9 cellular contexts compared by ENCODE assay signal in the genomic region with DNA sequence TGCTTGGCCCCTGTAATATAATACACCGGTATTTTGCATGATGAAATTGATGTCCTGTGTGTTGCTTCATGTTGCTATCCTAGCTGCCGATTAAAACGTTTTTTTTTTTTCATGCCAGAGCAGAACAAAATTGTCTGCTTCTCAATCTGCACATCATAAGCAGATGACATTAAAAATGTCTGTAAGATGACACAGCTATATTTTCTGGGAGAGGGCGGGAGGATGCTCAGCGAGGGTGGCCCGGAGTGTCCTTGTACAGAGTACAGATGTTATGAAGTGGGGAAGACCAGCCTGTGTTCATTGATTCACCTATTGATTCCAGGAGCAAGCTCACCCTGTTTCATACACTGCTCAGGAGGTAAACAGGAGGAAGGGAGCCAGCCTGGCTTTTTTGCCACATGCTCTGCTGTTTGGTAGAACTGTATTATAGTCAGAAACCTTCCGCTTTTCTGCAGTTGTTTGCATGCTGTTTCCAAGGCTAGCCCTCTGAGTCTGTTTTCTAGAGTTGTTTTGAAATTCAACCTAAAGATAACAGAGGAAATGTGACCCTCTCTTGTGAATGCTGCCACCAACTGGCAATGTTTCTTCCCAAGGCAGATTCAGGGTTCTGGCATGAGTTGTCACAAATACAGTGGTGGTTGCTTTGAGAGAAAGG. TPM values are rescaled to one million over a fixed set of nuclear protein-coding genes. Genes with fewer than 3 reads are reported as not detected.
DNase-seq lines count a peak whose midpoint lies in the region; ATAC-seq and TF ChIP-seq lines count a peak whose summit lies in the region.
"Had no signal": no experiment of that assay in that cellular context is flagged by ENCODE, and none has a peak within 500 bp of the region (broad histone marks: within the 10 kb centered on the region; RNA-seq: fewer than 3 reads in every experiment).

No MANE protein-coding gene starts in this region.

- no peaks in the 10 kb centered on the region for H4K20me1 ChIP-seq in osteoblast (ENCODE audit: insufficient read depth, low read length)

- peaks cover 11% of the 10 kb centered on the region for H3K27me3 ChIP-seq in CD4-positive, alpha-beta T cell (ENCODE audit: control insufficient read depth, insufficient read depth, low read length)
- H3K27me3 ChIP-seq in body of pancreas (no peaks in the 10 kb centered on the region), osteoblast (ENCODE audit: insufficient read depth, low read length) (peaks cover 46% of the 10 kb centered on the region)

- peak in 4 of 10 experiments; percentile 20 to 41 (median 28) for DNase-seq in CD4-positive, alpha-beta T cell
- DNase-seq in NOMO-1 treated with DMSO at 0.1 percent for 48 hours (lab: John Stamatoyannopoulos, UW; ENCODE audit: unreplicated experiment) (peak; percentile 95), body of pancreas (peak in 3 of 4 donors; percentile 42 to 50 (median 43)), midbrain (lab: John Stamatoyannopoulos, UW) (peak; percentile 72), osteoblast (ENCODE audit: insufficient read length, low spot score, missing footprints) (no peak), coronary artery (ENCODE audit: low spot score) (no peak)
- DNase-seq in activated naive CD8-positive, alpha-beta T cell treated with anti-CD3 and anti-CD28 coated beads, Interleukin-2, amount 50 U/mL, for 24 hours = no peak

- intact Hi-C loops in CD4-positive, alpha-beta T cell (cut with DNase I, micrococcal nuclease) = loop anchor here (1.0 to 10.0 kb wide), 7 partner anchors 34 to 830 kb away; no protein-coding TSS in a partner anchor
- intact Hi-C loops in body of pancreas (cut with DNase I) = no loop called here

- no peak overlapping the region for H3K4me3 ChIP-seq in HEK293 (ENCODE audit: low read depth, low read length)
- H3K4me3 ChIP-seq in body of pancreas = no peak overlapping the region
- no peak overlapping the region for H3K4me3 ChIP-seq in osteoblast (ENCODE audit: insufficient read depth, low read length)
- no peak overlapping the region for H3K4me3 ChIP-seq in coronary artery
- H3K4me3 ChIP-seq: mucosa of descending colon had no signal

- H3K27me3 Mint-ChIP-seq in CD4-positive, alpha-beta T cell = peaks cover 17% of the 10 kb centered on the region
- peaks cover 27% of the 10 kb centered on the region for H3K27me3 Mint-ChIP-seq in activated naive CD8-positive, alpha-beta T cell treated with anti-CD3 and anti-CD28 coated beads, Interleukin-2, amount 50 U/mL, for 24 hours

- no peak overlapping the region for H3K27ac ChIP-seq in CD4-positive, alpha-beta T cell (ENCODE audit: low read depth, low read length)
- H3K27ac ChIP-seq in HEK293 (ENCODE audit: extremely low read depth, low read depth, low read length) (no peak overlapping the region), body of pancreas (peak overlapping the region in 1 of 4 donors; percentile 32), osteoblast (ENCODE audit: low read depth, low read length) (no peak overlapping the region), coronary artery (no peak overlapping the region)

- CTCF ChIA-PET in CD4-positive, alpha-beta T cell (lab: Charles Lee) = interaction anchor here (2.2 kb wide), 1 partner anchor 11 kb away, joined by 7 read pairs; no protein-coding TSS in a partner anchor
- CTCF ChIA-PET in HEK293 (lab: Yijun Ruan, JAX) = interaction anchor here (0.5 to 1.1 kb wide), 4 partner anchors 154 to 1207 kb away, joined by 3 to 5 read pairs (median 3); no protein-coding TSS in a partner anchor

- no peak overlapping the region for H3K27ac Mint-ChIP-seq in CD4-positive, alpha-beta T cell
- no peak overlapping the region for H3K27ac Mint-ChIP-seq in activated naive CD8-positive, alpha-beta T cell treated with anti-CD3 and anti-CD28 coated beads, Interleukin-2, amount 50 U/mL, for 24 hours

- WGBS in body of pancreas, 2 donors = 11 to 13% methylated on average over 7 of the region's 7 CpGs

- no peak overlapping the region for H2AFZ ChIP-seq in osteoblast (ENCODE audit: low read length)

- peaks cover 13% of the 10 kb centered on the region for H3K4me1 ChIP-seq in HEK293 (ENCODE audit: control insufficient read depth, insufficient read depth, low read length)
- H3K4me1 ChIP-seq in body of pancreas = peaks cover 13% of the 10 kb centered on the region
- H3K4me1 ChIP-seq in osteoblast (ENCODE audit: insufficient read depth, low read length) = no peaks in the 10 kb centered on the region

- TF ChIP-seq CTCF in CD4-positive, alpha-beta T cell (IDR thresholded peaks at IDR 0.05) = peak; percentile 69
- no peak for TF ChIP-seq CTCF in HEK293 (tag by site-specific recombination; IDR thresholded peaks at IDR 0.05)
- TF ChIP-seq CTCF in body of pancreas (IDR thresholded peaks at IDR 0.05) = peak in 6 of 7 experiments; percentile 25 to 48 (median 42)
- TF ChIP-seq CTCF in osteoblast (IDR thresholded peaks at IDR 0.05; ENCODE audit: extremely low read depth, low read depth, low read length) = no peak
- TF ChIP-seq CTCF in coronary artery (IDR thresholded peaks at IDR 0.05) = no peak

- H3K9me3 Mint-ChIP-seq in CD4-positive, alpha-beta T cell = no peaks in the 10 kb centered on the region
- H3K9me3 Mint-ChIP-seq in activated naive CD8-positive, alpha-beta T cell treated with anti-CD3 and anti-CD28 coated beads, Interleukin-2, amount 50 U/mL, for 24 hours = no peaks in the 10 kb centered on the region

- H3K4me1 Mint-ChIP-seq in CD4-positive, alpha-beta T cell (ENCODE audit: low read depth) = peaks cover 34% of the 10 kb centered on the region
- peaks cover 10% of the 10 kb centered on the region for H3K4me1 Mint-ChIP-seq in activated naive CD8-positive, alpha-beta T cell treated with anti-CD3 and anti-CD28 coated beads, Interleukin-2, amount 50 U/mL, for 24 hours

- H3K36me3 ChIP-seq in HEK293 (ENCODE audit: control insufficient read depth in 2 of 2, insufficient read depth in 1 of 2, low read length in 2 of 2) = no peaks in the 10 kb centered on the region
- no peaks in the 10 kb centered on the region for H3K36me3 ChIP-seq in body of pancreas (replicated peaks in 1 of 2; ENCODE audit: insufficient read depth in 1 of 2, low read depth in 2 of 2)
- H3K36me3 ChIP-seq in osteoblast (ENCODE audit: insufficient read depth, low read length) = no peaks in the 10 kb centered on the region

- ATAC-seq in CD4-positive, alpha-beta T cell (ENCODE audit: poor library complexity) = peak; percentile 6
- ATAC-seq in body of pancreas = no peak
- no peak for ATAC-seq in activated naive CD8-positive, alpha-beta T cell treated with anti-CD3 and anti-CD28 coated beads, Interleukin-2, amount 50 U/mL, for 24 hours
- ATAC-seq: mucosa of descending colon had no signal

- H3K9me3 ChIP-seq in CD4-positive, alpha-beta T cell (ENCODE audit: control insufficient read depth, low read length) = no peaks in the 10 kb centered on the region
- H3K9me3 ChIP-seq in HEK293 (ENCODE audit: control insufficient read depth, insufficient read depth, low read depth, low read length) = no peaks in the 10 kb centered on the region
- no peaks in the 10 kb centered on the region for H3K9me3 ChIP-seq in body of pancreas
- H3K9me3 ChIP-seq in osteoblast (ENCODE audit: low read depth, low read length) = no peaks in the 10 kb centered on the region
- H3K9me3 ChIP-seq: mucosa of descending colon had no signal

- peaks cover 4% of the 10 kb centered on the region for H3K36me3 Mint-ChIP-seq in CD4-positive, alpha-beta T cell (ENCODE audit: low read depth)
- H3K36me3 Mint-ChIP-seq in activated naive CD8-positive, alpha-beta T cell treated with anti-CD3 and anti-CD28 coated beads, Interleukin-2, amount 50 U/mL, for 24 hours (ENCODE audit: low read depth) = no peaks in the 10 kb centered on the region

- H3K4me2 ChIP-seq in osteoblast (ENCODE audit: insufficient read depth, low read length) = no peak overlapping the region

- peak overlapping the region; percentile 7 for H3K4me3 Mint-ChIP-seq in CD4-positive, alpha-beta T cell
- H3K4me3 Mint-ChIP-seq in activated naive CD8-positive, alpha-beta T cell treated with anti-CD3 and anti-CD28 coated beads, Interleukin-2, amount 50 U/mL, for 24 hours = no peak overlapping the region

- no peaks in the 10 kb centered on the region for H3K79me2 ChIP-seq in osteoblast (ENCODE audit: insufficient read depth, low read length)

- no peak for TF ChIP-seq POLR2A in body of pancreas (IDR thresholded peaks at IDR 0.05)

- POLR2A ChIA-PET in CD4-positive, alpha-beta T cell (lab: Charles Lee) = interaction anchor here (2.6 kb wide), 1 partner anchor 11 kb away, joined by 11 read pairs; no protein-coding TSS in a partner anchor
- POLR2A ChIA-PET in HEK293 (lab: Yijun Ruan, JAX) = no interaction called here

RNA-seq across cellular contexts. Expression of gene IRS2, which starts 4.7 kb away (rescaled TPM):
- 100 to 1,000 TPM; 188 to 193 TPM for total RNA-seq in CD4-positive, alpha-beta T cell
- total RNA-seq in body of pancreas (10 to 100 TPM; 11.4 to 22.7 TPM), osteoblast (7.1 and 8.3 TPM in 2 replicates)

Comparison
In these comparisons a context has a peak if more than half of its experiments do, and no peak if none do; other contexts are left out.
1. DNase-seq: peak in NOMO-1 treated with DMSO at 0.1 percent for 48 hours (single experiment), body of pancreas (3 of 4) and midbrain (single experiment); none in activated naive CD8-positive, alpha-beta T cell treated with anti-CD3 and anti-CD28 coated beads, Interleukin-2, amount 50 U/mL, for 24 hours (single experiment), osteoblast (single experiment) and coronary artery (single experiment).
2. CTCF ChIP-seq: peak in CD4-positive, alpha-beta T cell (single experiment) and body of pancreas (6 of 7); none in HEK293 (single experiment), osteoblast (single experiment) and coronary artery (single experiment).
3. RNA of gene IRS2, which starts 4.7 kb away (total RNA-seq): 188 to 193 TPM in CD4-positive, alpha-beta T cell; 11.4 to 22.7 TPM in body of pancreas and 7.1 to 8.3 TPM in osteoblast; every median in the first group is over 4 times any median in the second.